10 cellular contexts compared by ENCODE assay signal in the genomic region with DNA sequence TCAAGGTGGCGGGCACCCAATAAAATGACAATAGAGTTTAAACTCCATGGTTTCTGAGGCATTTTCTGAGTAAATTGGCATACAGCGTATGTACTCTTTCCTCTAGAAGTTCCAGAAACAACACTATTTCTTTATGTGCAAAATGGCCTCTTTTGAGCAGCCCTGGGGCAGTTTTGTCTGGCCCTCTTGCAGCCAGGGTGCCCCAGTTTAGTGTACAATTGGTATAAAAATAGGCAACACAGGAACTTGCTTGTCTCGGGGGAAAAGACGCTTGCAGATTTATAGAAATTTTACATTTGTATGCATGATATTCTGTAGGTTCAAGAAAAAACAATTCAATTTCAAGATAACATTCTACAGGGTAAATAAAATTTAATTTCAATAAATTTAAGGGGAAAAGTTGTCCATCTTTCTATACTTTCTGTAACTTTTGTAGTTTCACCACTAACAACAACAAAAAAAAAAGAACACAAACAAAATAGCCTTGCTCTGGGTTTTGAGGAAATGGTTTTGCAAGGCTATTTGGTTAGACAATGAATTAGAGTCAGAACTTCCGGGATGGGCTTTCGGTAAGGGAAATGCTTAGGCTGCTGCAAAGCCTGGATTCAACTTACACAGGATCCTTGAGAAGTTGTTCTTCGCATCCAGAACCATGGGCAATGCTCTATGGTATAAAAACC. TPM values are rescaled to one million over a fixed set of nuclear protein-coding genes. Genes with fewer than 3 reads are reported as not detected.
DNase-seq lines count a peak whose midpoint lies in the region; ATAC-seq, FAIRE-seq and TF ChIP-seq lines count a peak whose summit lies in the region.
"Had no signal": no experiment of that assay in that cellular context is flagged by ENCODE, and none has a peak within 500 bp of the region (broad histone marks: within the 10 kb centered on the region; RNA-seq: fewer than 3 reads in every experiment).

No MANE protein-coding gene starts in this region.

- peak; percentile 46 for ATAC-seq in GM21515 (IDR thresholded peaks at IDR 0.05; ENCODE audit: unreplicated experiment)

- H3K27ac ChIP-seq in Karpas-422 (ENCODE audit: low read length) (no peak overlapping the region), testis (peak overlapping the region in 1 of 2 donors; percentile 23)

- no peak for TF ChIP-seq POLR2A in GM12892 (IDR thresholded peaks at IDR 0.05; ENCODE audit: low read depth, low read length)
- no peak for TF ChIP-seq POLR2A in testis (IDR thresholded peaks at IDR 0.05)

- H3K4me1 ChIP-seq in Karpas-422 (ENCODE audit: low read length) (peaks cover 43% of the 10 kb centered on the region), testis (peaks cover 16% of the 10 kb centered on the region)

- no peak overlapping the region for H2AFZ ChIP-seq in Karpas-422 (ENCODE audit: low read length)

- no peaks in the 10 kb centered on the region for H3K36me3 ChIP-seq in Karpas-422 (ENCODE audit: insufficient read depth, low read length)
- H3K36me3 ChIP-seq in testis (ENCODE audit: low read depth, missing control alignments) = no peaks in the 10 kb centered on the region

- peak overlapping the region; percentile 46 for H3K4me2 ChIP-seq in Karpas-422 (ENCODE audit: low read depth, low read length, poor library complexity, severe bottlenecking)

- peak; percentile 67 for FAIRE-seq in GM12892 (lab: Jason Lieb, UNC)

- DNase-seq in GM12892 (ENCODE audit: insufficient read length) (no peak), Karpas-422 (peak; percentile 49), medulla oblongata (ENCODE audit: extremely low spot score) (peak; percentile 69), GM10266 (ENCODE audit: extremely low spot score) (no peak), NCI-H1694 treated with DMSO at 0.1 percent for 48 hours (lab: John Stamatoyannopoulos, UW) (no peak), testis (no peak)
- DNase-seq in effector CD4-positive, alpha-beta T cell = no peak
- DNase-seq: activated T-cell treated with anti-CD3 and anti-CD28 coated beads, Interleukin-2, amount 50 U/mL, for 1 hour; NCI-H187 treated with DMSO at 0.1 percent for 48 hours had no signal

- H3K27me3 ChIP-seq in Karpas-422 (ENCODE audit: low read length) (no peaks in the 10 kb centered on the region), testis (no peaks in the 10 kb centered on the region)

- no peaks in the 10 kb centered on the region for H3K79me2 ChIP-seq in Karpas-422 (ENCODE audit: low read length)

- intact Hi-C loops in testis (cut with DNase I; ENCODE audit: low total_unique reads) = no loop called here

- TF ChIP-seq CTCF in GM10266 (IDR thresholded peaks at IDR 0.05; ENCODE audit: control insufficient read depth, insufficient read depth, low read depth, missing control alignments) (no peak), testis (IDR thresholded peaks at IDR 0.05) (no peak)

- H4K20me1 ChIP-seq in Karpas-422 (ENCODE audit: insufficient read depth, low read depth, low read length) = peaks cover 4% of the 10 kb centered on the region; the same call in 1 of the 2 replicates

- no peak overlapping the region for H3K9ac ChIP-seq in Karpas-422 (ENCODE audit: low read length)

- H3K9me2 ChIP-seq in Karpas-422 (replicated peaks; ENCODE audit: insufficient read depth, low read length) = no peaks in the 10 kb centered on the region

- H3K4me3 ChIP-seq in Karpas-422 (ENCODE audit: low read length) (0 out of 2 replicates have a peak overlapping the region, but pooled peaks have one; percentile 8), testis (no peak overlapping the region)

- WGBS in testis, 2 donors = 82 to 87% methylated on average over 7 of the region's 7 CpGs

- no peaks in the 10 kb centered on the region for H3K9me3 ChIP-seq in Karpas-422 (ENCODE audit: low read length)
- no peaks in the 10 kb centered on the region for H3K9me3 ChIP-seq in testis

RNA-seq across cellular contexts. Expression of a gene that starts 45.3 kb away (rescaled TPM):
- 27.9 TPM for polyA plus RNA-seq in GM12892 (2012; ENCODE audit: missing spikeins)
- total RNA-seq in Karpas-422 (2014; rRNA removed; shearing (Covaris generic); ENCODE audit: low replicate concordance) = 0.56 and 1.6 TPM in 2 replicates
- 10 to 100 TPM; 16.8 to 17.7 TPM for total RNA-seq in testis
- polyA plus RNA-seq in testis (ENCODE audit: insufficient read depth, low read depth, low replicate concordance) = 8.9 TPM

Comparison
In these comparisons a context has a peak if more than half of its experiments do, and no peak if none do; other contexts are left out.
1. DNase-seq: peak in Karpas-422 (single experiment) and medulla oblongata (single experiment); none in GM12892 (single experiment), GM10266 (single experiment), effector CD4-positive, alpha-beta T cell (single experiment), NCI-H1694 treated with DMSO at 0.1 percent for 48 hours (single experiment) and testis (single experiment).